19 cellular contexts compared by ENCODE assay signal in genomic region chr13:106649495-106649894, GRCh38.
DNase-seq lines count a peak whose midpoint lies in the region; ATAC-seq and TF ChIP-seq lines count a peak whose summit lies in the region.
"Had no signal": no experiment of that assay in that cellular context is flagged by ENCODE, and none has a peak within 500 bp of the region (broad histone marks: within the 10 kb centered on the region; RNA-seq: fewer than 3 reads in every experiment).

No MANE protein-coding gene starts in this region.

- no peaks in the 10 kb centered on the region for H3K36me3 Mint-ChIP-seq in activated CD8-positive, alpha-beta memory T cell treated with anti-CD3 and anti-CD28 coated beads, Interleukin-2, amount 10 ng/mL, durations not matched to agents 7 days and 5 days
- H3K36me3 Mint-ChIP-seq: activated CD4-positive, alpha-beta memory T cell treated with anti-CD3 and anti-CD28 coated beads for 36 hours had no signal

- ATAC-seq in activated CD8-positive, alpha-beta memory T cell treated with anti-CD3 and anti-CD28 coated beads, Interleukin-2, amount 10 ng/mL, durations not matched to agents 7 days and 5 days = no peak

- no peak overlapping the region for H3K27ac Mint-ChIP-seq in activated CD8-positive, alpha-beta memory T cell treated with anti-CD3 and anti-CD28 coated beads, Interleukin-2, amount 10 ng/mL, durations not matched to agents 7 days and 5 days
- H3K27ac Mint-ChIP-seq: activated CD4-positive, alpha-beta memory T cell treated with anti-CD3 and anti-CD28 coated beads for 36 hours; activated T-helper 1 cell treated with anti-CD3 and anti-CD28 coated beads, Interleukin-12 subunit alpha, Interleukin-12 subunit beta, Interleukin-2, Interleukin-4 antibody, amounts not matched to agents 30 ng/mL and 10 ng/mL and 1 ng/mL, durations not matched to agents 14 hours and 24 hours and 36 hours had no signal

- DNase-seq in AG10803 (ENCODE audit: low read depth) = peak; percentile 6
- peak; percentile 72 for DNase-seq in MG63
- peak; percentile 70 for DNase-seq in epithelial cell of prostate (ENCODE audit: low read depth, low spot score)
- peak; percentile 78 for DNase-seq in mucosa of gallbladder (ENCODE audit: low spot score)
- DNase-seq in HUDEP-2 (lab: John Stamatoyannopoulos, UW; ENCODE audit: unreplicated experiment in 76 of 76) = no peak
- no peak for DNase-seq in activated CD4-positive, CD25-positive, alpha-beta regulatory T cell (lab: John Stamatoyannopoulos, UW)
- no peak for DNase-seq in activated CD8-positive, alpha-beta memory T cell treated with anti-CD3 and anti-CD28 coated beads, Interleukin-2, amount 10 ng/mL, durations not matched to agents 7 days and 5 days
- DNase-seq in HCEC 1CT = no peak
- DNase-seq: activated CD4-positive, alpha-beta memory T cell treated with anti-CD3 and anti-CD28 coated beads for 36 hours; DMS 273 treated with DMSO at 0.1 percent for 48 hours; H7; left cardiac atrium; NCI-H2029 treated with DMSO at 0.1 percent for 48 hours; NCI-H748 treated with DMSO at 0.1 percent for 48 hours; SHP77 treated with DMSO at 0.1 percent for 48 hours had no signal

- no peak overlapping the region for H3K4me3 Mint-ChIP-seq in activated CD8-positive, alpha-beta memory T cell treated with anti-CD3 and anti-CD28 coated beads, Interleukin-2, amount 10 ng/mL, durations not matched to agents 7 days and 5 days
- H3K4me3 Mint-ChIP-seq: activated CD4-positive, alpha-beta memory T cell treated with anti-CD3 and anti-CD28 coated beads for 36 hours; activated T-helper 1 cell treated with anti-CD3 and anti-CD28 coated beads, Interleukin-12 subunit alpha, Interleukin-12 subunit beta, Interleukin-2, Interleukin-4 antibody, amounts not matched to agents 30 ng/mL and 10 ng/mL and 1 ng/mL, durations not matched to agents 14 hours and 24 hours and 36 hours; neural crest cell had no signal

- no peaks in the 10 kb centered on the region for H3K9me3 ChIP-seq in MG63
- H3K9me3 ChIP-seq: suprapubic skin had no signal

- CTCF ChIA-PET in activated CD8-positive, alpha-beta memory T cell treated with anti-CD3 and anti-CD28 coated beads, Interleukin-2, amount 10 ng/mL, durations not matched to agents 7 days and 5 days (lab: Charles Lee) = no interaction called here

- no peaks in the 10 kb centered on the region for H3K27me3 ChIP-seq in MG63
- H3K27me3 ChIP-seq: suprapubic skin had no signal

- no peak overlapping the region for H3K27ac ChIP-seq in epithelial cell of prostate
- H3K27ac ChIP-seq: suprapubic skin had no signal

- no peaks in the 10 kb centered on the region for H3K9me3 Mint-ChIP-seq in activated CD8-positive, alpha-beta memory T cell treated with anti-CD3 and anti-CD28 coated beads, Interleukin-2, amount 10 ng/mL, durations not matched to agents 7 days and 5 days (ENCODE audit: low read depth)
- H3K9me3 Mint-ChIP-seq: activated CD4-positive, alpha-beta memory T cell treated with anti-CD3 and anti-CD28 coated beads for 36 hours; activated T-helper 1 cell treated with anti-CD3 and anti-CD28 coated beads, Interleukin-12 subunit alpha, Interleukin-12 subunit beta, Interleukin-2, Interleukin-4 antibody, amounts not matched to agents 30 ng/mL and 10 ng/mL and 1 ng/mL, durations not matched to agents 14 hours and 24 hours and 36 hours had no signal

- H3K4me1 Mint-ChIP-seq in activated CD8-positive, alpha-beta memory T cell treated with anti-CD3 and anti-CD28 coated beads, Interleukin-2, amount 10 ng/mL, durations not matched to agents 7 days and 5 days = no peaks in the 10 kb centered on the region
- H3K4me1 Mint-ChIP-seq: neural crest cell had no signal

- no peak for TF ChIP-seq CTCF in AG10803 (conservative IDR thresholded peaks at IDR 0.05; ENCODE audit: low read length)

- H3K36me3 ChIP-seq in MG63 = no peaks in the 10 kb centered on the region
- H3K36me3 ChIP-seq: suprapubic skin had no signal

- H3K4me3 ChIP-seq in AG10803 (ENCODE audit: low read length) (no peak overlapping the region), MG63 (no peak overlapping the region)
- H3K4me3 ChIP-seq: smooth muscle cell, suprapubic skin had no signal

- H3K27me3 Mint-ChIP-seq in activated CD8-positive, alpha-beta memory T cell treated with anti-CD3 and anti-CD28 coated beads, Interleukin-2, amount 10 ng/mL, durations not matched to agents 7 days and 5 days = peaks cover 3% of the 10 kb centered on the region

Comparison
In these comparisons a context has a peak if more than half of its experiments do, and no peak if none do; other contexts are left out.
1. DNase-seq: peak in AG10803 (single experiment), MG63 (single experiment), epithelial cell of prostate (single experiment) and mucosa of gallbladder (single experiment); none in HUDEP-2 (0 of 76), activated CD4-positive, CD25-positive, alpha-beta regulatory T cell (0 of 4), activated CD8-positive, alpha-beta memory T cell treated with anti-CD3 and anti-CD28 coated beads, Interleukin-2, amount 10 ng/mL, durations not matched to agents 7 days and 5 days (single experiment) and HCEC 1CT (single experiment).